ENCODE assay signal across 8 cellular contexts in the genomic region with DNA sequence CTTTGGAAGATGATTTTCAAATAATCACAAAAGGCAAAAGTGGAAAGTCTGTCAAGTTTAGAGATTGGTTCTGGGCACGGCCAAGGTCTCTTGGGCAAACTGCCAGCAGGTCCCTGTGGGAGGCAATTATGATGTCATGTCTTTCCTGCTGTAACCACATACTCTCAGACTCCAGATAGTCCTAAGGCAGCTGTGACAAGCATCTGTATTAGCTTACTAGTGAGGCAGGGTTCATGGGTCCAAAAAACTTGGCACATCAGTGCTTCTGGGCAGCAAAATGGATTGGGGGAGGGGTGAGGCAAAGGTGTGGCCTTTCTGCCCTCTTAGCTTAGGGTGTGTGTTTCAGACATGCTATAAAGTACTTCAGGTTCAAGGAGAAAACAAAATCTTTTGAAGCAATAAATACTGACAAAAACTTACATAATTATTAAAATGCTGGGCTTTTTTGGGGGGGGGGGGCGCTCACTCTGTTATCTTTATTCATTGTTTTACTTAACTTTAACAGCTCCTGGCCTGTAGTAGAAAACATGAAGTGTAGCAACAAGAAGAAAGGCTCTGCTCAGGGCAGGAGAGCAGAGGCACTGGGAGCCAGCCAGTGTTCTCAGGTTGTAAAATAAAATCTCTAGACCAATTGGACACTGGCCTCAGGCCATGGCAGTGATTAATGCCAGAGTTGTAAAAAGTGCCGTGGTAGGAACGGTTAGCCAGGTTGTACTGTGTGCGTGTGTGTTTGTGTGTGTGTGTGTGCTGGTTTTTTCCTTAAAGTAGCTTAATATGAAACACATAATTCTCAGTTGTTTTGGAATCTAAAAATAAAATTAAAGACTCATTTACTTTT. TPM values are rescaled to one million over a fixed set of nuclear protein-coding genes. Genes with fewer than 3 reads are reported as not detected.
DNase-seq lines count a peak whose midpoint lies in the region; ATAC-seq lines count a peak whose summit lies in the region.

No MANE protein-coding gene starts in this region.

- H3K4me3 Mint-ChIP-seq in activated naive CD8-positive, alpha-beta T cell treated with anti-CD3 and anti-CD28 coated beads, Interleukin-2, amount 10 ng/mL, durations not matched to agents 7 days and 5 days, result no peak overlapping the region

- no peaks in the 10 kb centered on the region for H3K36me3 Mint-ChIP-seq in activated naive CD8-positive, alpha-beta T cell treated with anti-CD3 and anti-CD28 coated beads, Interleukin-2, amount 10 ng/mL, durations not matched to agents 7 days and 5 days

- peak; percentile 95 for DNase-seq in Daoy (ENCODE audit: low read depth)
- DNase-seq in NCI-H510A (lab: John Stamatoyannopoulos, UW), result peak; percentile 54
- no peak for DNase-seq in activated naive CD8-positive, alpha-beta T cell treated with anti-CD3 and anti-CD28 coated beads, Interleukin-2, amount 10 ng/mL, durations not matched to agents 7 days and 5 days
- DNase-seq in iris pigment epithelial cell (ENCODE audit: low read depth), result peak; percentile 87
- peak; percentile 20 for DNase-seq in stimulated activated CD4-positive, alpha-beta T cell treated with anti-CD3 and anti-CD28 coated beads, Interleukin-4, amount 100 ng/mL, for 1 hour
- no peak for DNase-seq in inferior parietal cortex (ENCODE audit: extremely low spot score)

- H3K27me3 Mint-ChIP-seq in activated naive CD8-positive, alpha-beta T cell treated with anti-CD3 and anti-CD28 coated beads, Interleukin-2, amount 10 ng/mL, durations not matched to agents 7 days and 5 days, result peaks cover 8% of the 10 kb centered on the region

- no peak overlapping the region for H3K27ac Mint-ChIP-seq in activated naive CD8-positive, alpha-beta T cell treated with anti-CD3 and anti-CD28 coated beads, Interleukin-2, amount 10 ng/mL, durations not matched to agents 7 days and 5 days

- peaks cover 7% of the 10 kb centered on the region for H3K4me1 Mint-ChIP-seq in activated naive CD8-positive, alpha-beta T cell treated with anti-CD3 and anti-CD28 coated beads, Interleukin-2, amount 10 ng/mL, durations not matched to agents 7 days and 5 days

- POLR2A ChIA-PET in activated naive CD8-positive, alpha-beta T cell treated with anti-CD3 and anti-CD28 coated beads, Interleukin-2, amount 10 ng/mL, durations not matched to agents 7 days and 5 days (lab: Charles Lee), result no interaction called here

- ATAC-seq in HG03039 (IDR thresholded peaks at IDR 0.05; ENCODE audit: unreplicated experiment) (peak; percentile 76), GM21515 (IDR thresholded peaks at IDR 0.05; ENCODE audit: unreplicated experiment) (no peak)
- peak; percentile 50 for ATAC-seq in activated naive CD8-positive, alpha-beta T cell treated with anti-CD3 and anti-CD28 coated beads, Interleukin-2, amount 10 ng/mL, durations not matched to agents 7 days and 5 days (ENCODE audit: low read depth)

- no peaks in the 10 kb centered on the region for H3K9me3 Mint-ChIP-seq in activated naive CD8-positive, alpha-beta T cell treated with anti-CD3 and anti-CD28 coated beads, Interleukin-2, amount 10 ng/mL, durations not matched to agents 7 days and 5 days

RNA-seq across cellular contexts. Expression of gene TANC1, which starts 14.3 kb away (rescaled TPM):
- 13.7 and 19.3 TPM in 2 replicates for total RNA-seq in Daoy (2014; rRNA removed; shearing (Covaris generic))
- under 1 TPM; 0.31 to 0.33 TPM for total RNA-seq in activated naive CD8-positive, alpha-beta T cell treated with anti-CD3 and anti-CD28 coated beads, Interleukin-2, amount 10 ng/mL, durations not matched to agents 7 days and 5 days

Comparison
In these comparisons a context has a peak if more than half of its experiments do, and no peak if none do; other contexts are left out.
1. DNase-seq: peak in Daoy (single experiment), NCI-H510A (single experiment), iris pigment epithelial cell (single experiment) and stimulated activated CD4-positive, alpha-beta T cell treated with anti-CD3 and anti-CD28 coated beads, Interleukin-4, amount 100 ng/mL, for 1 hour (single experiment); none in activated naive CD8-positive, alpha-beta T cell treated with anti-CD3 and anti-CD28 coated beads, Interleukin-2, amount 10 ng/mL, durations not matched to agents 7 days and 5 days (single experiment) and inferior parietal cortex (single experiment).
2. RNA of gene TANC1, which starts 14.3 kb away (total RNA-seq): 13.7 to 19.3 TPM in Daoy; 0.31 to 0.33 TPM in activated naive CD8-positive, alpha-beta T cell treated with anti-CD3 and anti-CD28 coated beads, Interleukin-2, amount 10 ng/mL, durations not matched to agents 7 days and 5 days; every median in the first group is over 10 times any median in the second.